ENCODE assay signal across 19 cellular contexts in genomic region chr5:4191024-4191423, GRCh38.
DNase-seq lines count a peak whose midpoint lies in the region; ATAC-seq and TF ChIP-seq lines count a peak whose summit lies in the region.
"Had no signal": no experiment of that assay in that cellular context is flagged by ENCODE, and none has a peak within 500 bp of the region (broad histone marks: within the 10 kb centered on the region; RNA-seq: fewer than 3 reads in every experiment).

No MANE protein-coding gene starts in this region.

- H3K36me3 ChIP-seq in esophagus muscularis mucosa, result no peaks in the 10 kb centered on the region
- H3K36me3 ChIP-seq in BE2C, result no peaks in the 10 kb centered on the region
- H3K36me3 ChIP-seq: adrenal gland, brain microvascular endothelial cell, gastroesophageal sphincter, sigmoid colon had no signal

- H3K4me1 ChIP-seq in esophagus muscularis mucosa (no peaks in the 10 kb centered on the region), BE2C (no peaks in the 10 kb centered on the region)
- H3K4me1 ChIP-seq: adrenal gland, gastroesophageal sphincter, sigmoid colon had no signal

- TF ChIP-seq EP300 in esophagus muscularis mucosa (IDR thresholded peaks at IDR 0.05), result no peak

- intact Hi-C loops in esophagus muscularis mucosa (cut with DNase I), result no loop called here

- no peak for TF ChIP-seq POLR2A in esophagus muscularis mucosa (IDR thresholded peaks at IDR 0.05; ENCODE audit: low read depth)

- no peak for ATAC-seq in HG02759 (IDR thresholded peaks at IDR 0.05; ENCODE audit: unreplicated experiment)
- ATAC-seq: gastroesophageal sphincter, SK-N-SH treated with all-trans-retinoic acid at 6 μM for 48 hours had no signal

- peak; percentile 19 for DNase-seq in activated CD4-positive, alpha-beta T cell treated with anti-CD3 and anti-CD28 coated beads for 48 hours
- DNase-seq in activated CD4-positive, alpha-beta T cell treated with anti-CD3 and anti-CD28 coated beads, Interleukin-2, amount 50 U/mL, for 1 hour, result no peak
- DNase-seq in KG1 (lab: John Stamatoyannopoulos, UW) (peak; percentile 1), NOMO-1 treated with DMSO at 0.1 percent for 48 hours (lab: John Stamatoyannopoulos, UW; ENCODE audit: unreplicated experiment) (peak; percentile 45), esophagus muscularis mucosa (ENCODE audit: extremely low spot score) (peak; percentile 45), AG08396 (ENCODE audit: low spot score) (no peak), BE2C (no peak)
- DNase-seq: adrenal gland, brain microvascular endothelial cell, DMS 273 treated with DMSO at 0.1 percent for 48 hours, hypothalamus, NCI-H1436, NCI-H226, sigmoid colon, substantia nigra had no signal

- TF ChIP-seq CTCF in esophagus muscularis mucosa (IDR thresholded peaks at IDR 0.05), result no peak
- TF ChIP-seq CTCF in BE2C (IDR thresholded peaks at IDR 0.05; ENCODE audit: low read depth, low read length), result no peak

- no peak overlapping the region for H3K27ac ChIP-seq in esophagus muscularis mucosa (replicated peaks in 1 of 4)
- H3K27ac ChIP-seq: adrenal gland, brain microvascular endothelial cell, gastroesophageal sphincter, sigmoid colon had no signal

- 91% methylated on average over 3 of the region's 3 CpGs for WGBS in esophagus muscularis mucosa

- no peak overlapping the region for H3K4me3 ChIP-seq in esophagus muscularis mucosa
- no peak overlapping the region for H3K4me3 ChIP-seq in BE2C (ENCODE audit: low read depth, low read length)
- H3K4me3 ChIP-seq: adrenal gland, gastroesophageal sphincter, GM23338, sigmoid colon had no signal

- H3K27me3 ChIP-seq in esophagus muscularis mucosa (no peaks in the 10 kb centered on the region), BE2C (no peaks in the 10 kb centered on the region)
- H3K27me3 ChIP-seq: adrenal gland, brain microvascular endothelial cell, gastroesophageal sphincter, sigmoid colon had no signal

- H3K9me3 ChIP-seq in esophagus muscularis mucosa (no peaks in the 10 kb centered on the region), BE2C (no peaks in the 10 kb centered on the region; the same call in 1 of the 2 replicates)
- H3K9me3 ChIP-seq: adrenal gland, gastroesophageal sphincter, sigmoid colon had no signal

Comparison
In these comparisons a context has a peak if more than half of its experiments do, and no peak if none do; other contexts are left out.
1. DNase-seq: peak in activated CD4-positive, alpha-beta T cell treated with anti-CD3 and anti-CD28 coated beads for 48 hours (single experiment), KG1 (single experiment), NOMO-1 treated with DMSO at 0.1 percent for 48 hours (single experiment) and esophagus muscularis mucosa (single experiment); none in activated CD4-positive, alpha-beta T cell treated with anti-CD3 and anti-CD28 coated beads, Interleukin-2, amount 50 U/mL, for 1 hour (single experiment), AG08396 (single experiment) and BE2C (single experiment).